ENCODE assay signal across 21 cellular contexts in the genomic region with DNA sequence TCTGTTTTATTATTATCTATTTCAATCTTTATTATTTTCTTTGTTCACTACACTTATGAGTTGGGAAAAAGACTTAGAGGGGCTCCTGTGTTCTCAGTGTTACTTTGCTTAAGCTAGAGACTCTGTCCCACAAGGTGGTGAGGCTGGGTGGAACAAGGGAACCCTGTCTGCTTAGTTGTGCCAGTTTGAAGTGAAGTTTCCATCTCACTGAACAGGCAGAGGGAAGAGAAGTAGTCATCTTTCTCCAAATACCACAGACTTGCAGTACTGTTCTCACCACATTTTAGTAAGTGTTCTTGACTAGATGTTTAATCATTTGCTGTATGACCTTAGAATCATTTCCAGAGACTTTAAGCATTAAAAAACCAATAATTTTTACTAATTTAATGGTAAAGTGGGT.
DNase-seq lines count a peak whose midpoint lies in the region; ATAC-seq, FAIRE-seq and TF ChIP-seq lines count a peak whose summit lies in the region.
"Had no signal": no experiment of that assay in that cellular context is flagged by ENCODE, and none has a peak within 500 bp of the region (broad histone marks: within the 10 kb centered on the region; RNA-seq: fewer than 3 reads in every experiment).

No MANE protein-coding gene starts in this region.

- H3K9me3 ChIP-seq in heart right ventricle = no peaks in the 10 kb centered on the region
- H3K9me3 ChIP-seq: Peyer's patch had no signal

- no peak overlapping the region for H3K4me3 Mint-ChIP-seq in stimulated activated naive CD8-positive, alpha-beta T cell treated with anti-CD3 and anti-CD28 coated beads, Interleukin-15, amount 100 ng/mL, for 72 hours
- H3K4me3 Mint-ChIP-seq: IgD-negative memory B cell, T-cell had no signal

- intact Hi-C loops in heart right ventricle (cut with DNase I) = no loop called here

- no peaks in the 10 kb centered on the region for H3K9me3 Mint-ChIP-seq in stimulated activated naive CD8-positive, alpha-beta T cell treated with anti-CD3 and anti-CD28 coated beads, Interleukin-15, amount 100 ng/mL, for 72 hours
- H3K9me3 Mint-ChIP-seq: T-cell had no signal

- peak; percentile 65 for ATAC-seq in stimulated activated naive CD8-positive, alpha-beta T cell treated with anti-CD3 and anti-CD28 coated beads, Interleukin-15, Interleukin-2, amounts not matched to agents 100 U/mL and 50 U/mL, for 24 hours
- ATAC-seq in stimulated activated naive CD8-positive, alpha-beta T cell treated with anti-CD3 and anti-CD28 coated beads, Interleukin-15, amount 100 ng/mL, for 72 hours = no peak
- ATAC-seq in HG03354 (IDR thresholded peaks at IDR 0.05; ENCODE audit: poor library complexity, severe bottlenecking, unreplicated experiment) (peak; percentile 73), heart right ventricle (no peak)
- ATAC-seq: SK-N-SH treated with all-trans-retinoic acid at 6 μM for 48 hours, T-cell had no signal

- FAIRE-seq in bronchial epithelial cell (lab: Jason Lieb, UNC) = peak; percentile 7
- FAIRE-seq: G401.6 had no signal

- H3K27ac ChIP-seq in heart right ventricle = no peak overlapping the region
- H3K27ac ChIP-seq: C4-2B, Peyer's patch had no signal

- no peaks in the 10 kb centered on the region for H3K4me1 ChIP-seq in heart right ventricle
- H3K4me1 ChIP-seq: Peyer's patch had no signal

- H3K4me3 ChIP-seq in bronchial epithelial cell (ENCODE audit: low read depth, low read length) (no peak overlapping the region), heart right ventricle (no peak overlapping the region)
- H3K4me3 ChIP-seq: Peyer's patch had no signal

- no peaks in the 10 kb centered on the region for H3K27me3 Mint-ChIP-seq in stimulated activated naive CD8-positive, alpha-beta T cell treated with anti-CD3 and anti-CD28 coated beads, Interleukin-15, amount 100 ng/mL, for 72 hours

- H3K27ac Mint-ChIP-seq in stimulated activated naive CD8-positive, alpha-beta T cell treated with anti-CD3 and anti-CD28 coated beads, Interleukin-15, amount 100 ng/mL, for 72 hours = no peak overlapping the region
- H3K27ac Mint-ChIP-seq: IgD-negative memory B cell, T-cell had no signal

- TF ChIP-seq CTCF in bronchial epithelial cell (IDR thresholded peaks at IDR 0.05; ENCODE audit: insufficient read depth, low read length, severe bottlenecking) = no peak
- TF ChIP-seq CTCF in heart right ventricle (IDR thresholded peaks at IDR 0.05) = no peak

- DNase-seq in stimulated activated naive CD8-positive, alpha-beta T cell treated with anti-CD3 and anti-CD28 coated beads, Interleukin-15, Interleukin-2, amounts not matched to agents 100 U/mL and 50 U/mL, for 24 hours = no peak
- DNase-seq in stimulated activated naive CD8-positive, alpha-beta T cell treated with anti-CD3 and anti-CD28 coated beads, Interleukin-15, amount 100 ng/mL, for 72 hours = no peak
- DNase-seq in bronchial epithelial cell (ENCODE audit: low read depth) = no peak
- DNase-seq in heart right ventricle = no peak
- DNase-seq in ecto neural progenitor cell (ENCODE audit: low spot score) = no peak
- no peak for DNase-seq in activated CD4-positive, alpha-beta T cell treated with anti-CD3 and anti-CD28 coated beads for 1 hour
- DNase-seq in NCI-H2171 (lab: John Stamatoyannopoulos, UW) = no peak
- DNase-seq: H7, NCI-H1105, NCI-H146, NCI-H2029 treated with DMSO at 0.1 percent for 48 hours, NCI-H345, NCI-H524, NCI-H82, Peyer's patch, T-cell had no signal

- H3K27me3 ChIP-seq in bronchial epithelial cell (ENCODE audit: control insufficient read depth, insufficient read depth, low read length) (no peaks in the 10 kb centered on the region), heart right ventricle (no peaks in the 10 kb centered on the region)
- H3K27me3 ChIP-seq: Peyer's patch had no signal

- H3K4me1 Mint-ChIP-seq in stimulated activated naive CD8-positive, alpha-beta T cell treated with anti-CD3 and anti-CD28 coated beads, Interleukin-15, amount 100 ng/mL, for 72 hours = no peaks in the 10 kb centered on the region
- H3K4me1 Mint-ChIP-seq: IgD-negative memory B cell, T-cell had no signal

- H3K36me3 ChIP-seq in bronchial epithelial cell (ENCODE audit: control insufficient read depth, insufficient read depth, low read length) (no peaks in the 10 kb centered on the region), heart right ventricle (no peaks in the 10 kb centered on the region)
- H3K36me3 ChIP-seq: Peyer's patch had no signal

Comparison
In these comparisons a context has a peak if more than half of its experiments do, and no peak if none do; other contexts are left out.
1. ATAC-seq: peak in stimulated activated naive CD8-positive, alpha-beta T cell treated with anti-CD3 and anti-CD28 coated beads, Interleukin-15, Interleukin-2, amounts not matched to agents 100 U/mL and 50 U/mL, for 24 hours (single experiment) and HG03354 (single experiment); none in stimulated activated naive CD8-positive, alpha-beta T cell treated with anti-CD3 and anti-CD28 coated beads, Interleukin-15, amount 100 ng/mL, for 72 hours (single experiment) and heart right ventricle (0 of 8).